Comparison of ENCODE assay signal across 8 cellular contexts in the genomic region with DNA sequence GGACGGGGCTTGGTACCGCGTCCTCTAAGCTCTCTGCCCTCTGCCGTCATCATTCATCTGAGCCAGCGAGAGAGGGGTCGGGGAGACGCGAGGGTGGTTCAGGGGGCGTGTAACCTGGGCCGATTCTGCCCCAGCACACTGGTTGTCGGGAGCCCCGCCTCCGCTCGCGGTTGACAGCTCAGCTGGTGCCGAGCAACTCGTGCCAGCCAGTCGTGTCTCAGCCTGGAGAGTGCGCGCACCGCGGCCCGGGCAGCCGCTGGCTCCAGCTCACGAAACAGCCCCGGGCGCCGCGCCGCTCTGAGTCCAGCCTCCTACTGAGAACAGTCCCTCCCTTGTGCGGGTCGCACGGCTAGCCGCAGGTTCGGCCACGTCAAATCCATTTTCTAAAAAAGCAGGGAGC. TPM values are rescaled to one million over a fixed set of nuclear protein-coding genes. Genes with fewer than 3 reads are reported as not detected.
DNase-seq lines count a peak whose midpoint lies in the region; ATAC-seq, FAIRE-seq and TF ChIP-seq lines count a peak whose summit lies in the region.
"Not testable (repeated sequence)": the region's sequence is repeated elsewhere in the genome, so short reads cannot be mapped to it uniquely, and the experiment has no call there.

Gene PDE4DIP, plus strand, starts transcription at position 209 of the 400 bp plus-strand sequence. CDS start 347 bp downstream, outside the sequence.

- CTCF ChIA-PET in A549 (lab: Yijun Ruan, JAX) = not testable (repeated sequence)

- peak within 1 kb of the TSS; percentile 53 for H3K4me3 Mint-ChIP-seq in activated T-helper 17 cell treated with anti-CD3 and anti-CD28 coated beads, Interleukin-2, amount 50 U/mL, for 72 hours
- H3K4me3 Mint-ChIP-seq in progenitor cell of endocrine pancreas (ENCODE audit: low read depth) = peak within 1 kb of the TSS; percentile 45

- intact Hi-C loops in kidney (cut with DNase I) = not testable (repeated sequence)

- H3K27ac Mint-ChIP-seq in activated T-helper 17 cell treated with anti-CD3 and anti-CD28 coated beads, Interleukin-2, amount 50 U/mL, for 72 hours; progenitor cell of endocrine pancreas: not testable (repeated sequence)

- not testable (repeated sequence) for H3K4me3 ChIP-seq in A549; kidney (ENCODE audit: low read length in 2 of 2)

- TF ChIP-seq CTCF in A549 (IDR thresholded peaks at IDR 0.05); kidney (IDR thresholded peaks at IDR 0.05; ENCODE audit: borderline replicate concordance, extremely low read depth, insufficient read depth); progenitor cell of endocrine pancreas (IDR thresholded peaks at IDR 0.05; ENCODE audit: unreplicated experiment): not testable (repeated sequence)

- not testable (repeated sequence) for H3K9me3 Mint-ChIP-seq in activated T-helper 17 cell treated with anti-CD3 and anti-CD28 coated beads, Interleukin-2, amount 50 U/mL, for 72 hours; progenitor cell of endocrine pancreas (ENCODE audit: low read depth)

- H3K4me2 ChIP-seq in A549 = not testable (repeated sequence)

- TF ChIP-seq EP300 in A549 (IDR thresholded peaks at IDR 0.05) = not testable (repeated sequence)

- not testable (repeated sequence) for H3K4me1 ChIP-seq in A549; kidney (ENCODE audit: control insufficient read depth in 1 of 2, insufficient read depth in 1 of 2, low read depth in 1 of 2, low read length in 2 of 2)

- H3K9me3 ChIP-seq in A549; kidney (ENCODE audit: control insufficient read depth in 1 of 2, low read length in 2 of 2): not testable (repeated sequence)

- not testable (repeated sequence) for TF ChIP-seq POLR2A in A549 (IDR thresholded peaks at IDR 0.05; ENCODE audit: low read length)

- H3K9ac ChIP-seq in kidney (ENCODE audit: low read length in 2 of 2) = not testable (repeated sequence)

- H3K36me3 Mint-ChIP-seq in activated T-helper 17 cell treated with anti-CD3 and anti-CD28 coated beads, Interleukin-2, amount 50 U/mL, for 72 hours (ENCODE audit: low read depth); progenitor cell of endocrine pancreas (ENCODE audit: insufficient read depth): not testable (repeated sequence)

- H3K36me3 ChIP-seq in kidney (ENCODE audit: control insufficient read depth in 1 of 2, insufficient read depth in 2 of 2, low read length in 2 of 2) = not testable (repeated sequence)

- TF ChIP-seq RAD21 in A549 (conservative IDR thresholded peaks at IDR 0.05 in 1 of 2, IDR thresholded peaks at IDR 0.05 in 1 of 2) = not testable (repeated sequence)

- not testable (repeated sequence) for DNase-seq in A549 (ENCODE audit: low read depth in 1 of 2, low spot score in 1 of 2); dermis blood vessel endothelial cell; progenitor cell of endocrine pancreas (ENCODE audit: low spot score, unreplicated experiment)
- peak; percentile 69 for DNase-seq in kidney
- peak; percentile 2 for DNase-seq in stimulated activated CD8-positive, alpha-beta memory T cell treated with anti-CD3 and anti-CD28 coated beads, Interleukin-4, amount 100 ng/mL, for 1 hour (ENCODE audit: low read depth in 2 of 2, low spot score in 1 of 2)

- H3K27me3 Mint-ChIP-seq in activated T-helper 17 cell treated with anti-CD3 and anti-CD28 coated beads, Interleukin-2, amount 50 U/mL, for 72 hours; progenitor cell of endocrine pancreas: not testable (repeated sequence)

- not testable (repeated sequence) for FAIRE-seq in A549 (lab: Jason Lieb, UNC); kidney (lab: Jason Lieb, UNC)

- not testable (repeated sequence) for H3K4me1 Mint-ChIP-seq in activated T-helper 17 cell treated with anti-CD3 and anti-CD28 coated beads, Interleukin-2, amount 50 U/mL, for 72 hours; progenitor cell of endocrine pancreas (ENCODE audit: low read depth)

- no CpG with 5 or more reads among the region's 36 CpGs for WGBS in A549 (ENCODE audit: missing lambda C conversion rate)

- not testable (repeated sequence) for H3K27ac ChIP-seq in A549; kidney (ENCODE audit: low read depth in 2 of 2, low read length in 2 of 2)

- POLR2A ChIA-PET in A549 (lab: Yijun Ruan, JAX) = not testable (repeated sequence)

- peak; percentile 93 to 95 for ATAC-seq in A549
- ATAC-seq in HG03442 (IDR thresholded peaks at IDR 0.05; ENCODE audit: unreplicated experiment) = peak; percentile 46
- ATAC-seq in activated CD4-positive, CD25-positive, alpha-beta regulatory T cell treated with anti-CD3 and anti-CD28 coated beads, Interleukin-2, amount 50 U/mL, for 24 hours = peak; percentile 89 to 95
- peak; percentile 87 for ATAC-seq in activated T-helper 17 cell treated with anti-CD3 and anti-CD28 coated beads, Interleukin-2, amount 50 U/mL, for 72 hours (replicated peaks)

RNA-seq across cellular contexts. Expression of gene PDE4DIP, which starts in this region (rescaled TPM):
- 9.2 and 10.7 TPM in 2 replicates for polyA plus RNA-seq in A549 (2011; rRNA removed)
- 1.7 TPM in 2 replicates for polyA plus RNA-seq in A549 (2012; cell fraction: cytosol; rRNA removed)
- 1.5 and 2.4 TPM in 2 replicates for polyA plus RNA-seq in A549 (2012; cell fraction: nucleus; rRNA removed)
- polyA plus RNA-seq in A549 (2017; fragmentation: RNase III; extraction: RNeasy Plus Mini Kit Qiagen cat#74134 plus additional on column Dnase treatment) = 5.4 to 6.4 TPM (median 5.6 TPM) in 3 replicates
- polyA minus RNA-seq in A549 (2011; rRNA and poly(A)+ RNA removed) = 6.3 and 9.4 TPM in 2 replicates
- 10 to 100 TPM; 47.2 to 66.0 TPM for total RNA-seq in activated T-helper 17 cell treated with anti-CD3 and anti-CD28 coated beads, Interleukin-2, amount 50 U/mL, for 72 hours
- total RNA-seq in dermis blood vessel endothelial cell = 10.5 and 10.9 TPM in 2 replicates
- 148 TPM for total RNA-seq in kidney
- polyA plus RNA-seq in kidney (ENCODE audit: insufficient read depth, low read depth, low replicate concordance) = 50.1 TPM
- 26.8 and 30.3 TPM in 2 replicates for total RNA-seq in progenitor cell of endocrine pancreas
